11 cellular contexts compared by ENCODE assay signal in the genomic region with DNA sequence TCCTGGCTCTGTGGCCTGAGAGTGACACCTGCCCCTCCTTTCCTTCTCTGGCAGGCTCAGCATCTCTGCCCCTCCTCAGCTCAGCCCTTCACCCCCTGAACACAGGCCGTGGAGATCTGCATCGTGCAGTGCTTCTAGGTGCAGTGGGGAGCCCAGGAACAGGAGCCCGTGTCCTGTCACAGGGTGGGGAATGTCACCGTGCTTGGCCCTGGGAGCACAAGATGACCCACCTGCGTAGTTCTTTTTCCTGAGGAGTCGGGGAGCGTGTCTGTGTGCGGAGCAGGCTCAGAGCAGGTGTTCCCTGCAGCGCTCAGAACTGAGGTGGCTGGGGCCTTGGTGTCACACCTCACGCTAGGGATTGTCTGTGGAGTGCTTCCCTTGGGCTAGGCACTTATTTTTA. TPM values are rescaled to one million over a fixed set of nuclear protein-coding genes. Genes with fewer than 3 reads are reported as not detected.
DNase-seq lines count a peak whose midpoint lies in the region; ATAC-seq, FAIRE-seq and TF ChIP-seq lines count a peak whose summit lies in the region.
"Had no signal": no experiment of that assay in that cellular context is flagged by ENCODE, and none has a peak within 500 bp of the region (broad histone marks: within the 10 kb centered on the region; RNA-seq: fewer than 3 reads in every experiment).

No MANE protein-coding gene starts in this region.

- H3K4me3 ChIP-seq in HepG2 (replicated peaks in 1 of 3; ENCODE audit: insufficient read depth in 1 of 3, low read depth in 2 of 3, low read length in 3 of 3) (no peak overlapping the region), right lobe of liver (no peak overlapping the region), left lung (no peak overlapping the region), upper lobe of left lung (no peak overlapping the region)
- H3K4me3 ChIP-seq: gastrocnemius medialis had no signal

- TF ChIP-seq EP300 in HepG2 (IDR thresholded peaks at IDR 0.05; ENCODE audit: low read depth in 2 of 2, low read length in 2 of 2) (no peak), HepG2 (CRISPR knock-in tag; IDR thresholded peaks at IDR 0.05; ENCODE audit: borderline replicate concordance) (no peak), upper lobe of left lung (IDR thresholded peaks at IDR 0.05) (no peak)

- in situ Hi-C loops in HepG2 (cut with HindIII; ENCODE audit: extremely low pct_ligation_motif_present, low pct_unique_long_range_greater_than_20kb), result no loop called here

- peaks cover 0 to 2% of the 10 kb centered on the region in 2 experiments; a peak in 1 of 5 replicates for H3K36me3 ChIP-seq in HepG2 (replicated peaks in 1 of 2; ENCODE audit: control insufficient read depth in 1 of 2, insufficient read depth in 2 of 2, low read length in 2 of 2)
- no peaks in the 10 kb centered on the region for H3K36me3 ChIP-seq in right lobe of liver
- no peaks in the 10 kb centered on the region for H3K36me3 ChIP-seq in left lung
- no peaks in the 10 kb centered on the region for H3K36me3 ChIP-seq in upper lobe of left lung
- H3K36me3 ChIP-seq: gastrocnemius medialis had no signal

- peak overlapping the region; percentile 44 for H3K4me3 Mint-ChIP-seq in activated B cell treated with CpG ODN at 0.5 μM for 24 hours

- POLR2A ChIA-PET in HepG2 (lab: Yijun Ruan, JAX) (interaction anchor here (1.2 to 4.8 kb wide), 5 partner anchors 10 to 29 kb away, joined by 9 to 144 read pairs (median 14); a partner anchor contains a TSS), activated B cell treated with CpG ODN at 0.5 μM for 24 hours (lab: Charles Lee) (interaction anchor here (0.7 to 8.7 kb wide), 7 partner anchors 10 to 185 kb away, joined by 3 to 273 read pairs (median 4); a partner anchor contains a TSS)

- H3K4me1 ChIP-seq in HepG2 (ENCODE audit: insufficient read depth, low read length) (peaks cover 46% of the 10 kb centered on the region), right lobe of liver (peaks cover 0 to 33% (median 14%) of the 10 kb centered on the region in 4 donors), left lung (peaks cover 12 to 92% of the 10 kb centered on the region in 2 donors), upper lobe of left lung (peaks cover 66 to 88% (median 66%) of the 10 kb centered on the region in 4 donors)

- H3K36me3 Mint-ChIP-seq in activated B cell treated with CpG ODN at 0.5 μM for 24 hours (ENCODE audit: low read depth), result peaks cover 17% of the 10 kb centered on the region

- intact Hi-C loops in HepG2 (cut with micrococcal nuclease; ENCODE audit: unreplicated experiment), result no loop called here
- intact Hi-C loops in right lobe of liver (cut with DNase I), result no loop called here
- intact Hi-C loops in activated B cell treated with CpG ODN at 0.5 μM for 24 hours (cut with micrococcal nuclease), result no loop called here
- intact Hi-C loops in left lung (cut with DNase I), result no loop called here
- intact Hi-C loops in head of caudate nucleus (cut with DNase I), result no loop called here

- no peak overlapping the region for H2AFZ ChIP-seq in HepG2 (ENCODE audit: low read length)

- no peak for FAIRE-seq in HepG2 (lab: Jason Lieb, UNC)

- no peak overlapping the region for H3K9ac ChIP-seq in HepG2 (ENCODE audit: insufficient read depth, low read depth, low read length)

- CTCF ChIA-PET in HepG2 (lab: Yijun Ruan, JAX; ENCODE audit: low intra/inter-chr PET ratio, low total read pairs), result no interaction called here
- CTCF ChIA-PET in activated B cell treated with CpG ODN at 0.5 μM for 24 hours (lab: Charles Lee), result interaction anchor here (1.4 to 5.8 kb wide), 3 partner anchors 12 to 30 kb away, joined by 5 to 78 read pairs (median 20); a partner anchor contains a TSS

- H4K20me1 ChIP-seq in HepG2 (ENCODE audit: insufficient read depth, low read length), result peaks cover 17% of the 10 kb centered on the region; the same call in 1 of the 2 replicates

- BruUV-seq in HepG2 (replicated peaks; lab: Mats Ljungman, UMichigan), result no TSS peak

- peak overlapping the region; percentile 89 for H3K27ac Mint-ChIP-seq in activated B cell treated with CpG ODN at 0.5 μM for 24 hours

- no peaks in the 10 kb centered on the region for H3K27me3 Mint-ChIP-seq in activated B cell treated with CpG ODN at 0.5 μM for 24 hours

- H3K27me3 ChIP-seq in HepG2 (ENCODE audit: control insufficient read depth in 1 of 2, insufficient read depth in 2 of 2, low read length in 2 of 2) (no peaks in the 10 kb centered on the region; a peak in 1 of 5 replicates), right lobe of liver (no peaks in the 10 kb centered on the region), left lung (no peaks in the 10 kb centered on the region), upper lobe of left lung (no peaks in the 10 kb centered on the region)
- H3K27me3 ChIP-seq: gastrocnemius medialis had no signal

- TF ChIP-seq POLR2A in HepG2 (IDR thresholded peaks at IDR 0.05; ENCODE audit: insufficient read depth in 1 of 2, low read depth in 2 of 2, low read length in 2 of 2) (no peak), right lobe of liver (IDR thresholded peaks at IDR 0.05) (no peak), upper lobe of left lung (IDR thresholded peaks at IDR 0.05) (no peak)

- DNase-seq in HepG2 (ENCODE audit: low spot score) (no peak), right lobe of liver (no peak), activated B cell treated with CpG ODN at 0.5 μM for 24 hours (no peak), left lung (peak in 1 of 2 donors; percentile 25), upper lobe of left lung (no peak), head of caudate nucleus (no peak), C1 segment of cervical spinal cord (lab: John Stamatoyannopoulos, UW) (no peak)
- DNase-seq: activated CD8-positive, alpha-beta memory T cell treated with anti-CD3 and anti-CD28 coated beads, Interleukin-2, amount 50 U/mL, for 48 hours; gastrocnemius medialis; NCI-H446 treated with DMSO at 0.1 percent for 48 hours had no signal

- H3K9me3 Mint-ChIP-seq in activated B cell treated with CpG ODN at 0.5 μM for 24 hours, result no peaks in the 10 kb centered on the region

- TF ChIP-seq RAD21 in HepG2 (CRISPR knock-in tag; IDR thresholded peaks at IDR 0.05), result no peak

- H3K27ac ChIP-seq in HepG2 (ENCODE audit: extremely low read length, insufficient read depth, low read length) (peak overlapping the region; percentile 82), right lobe of liver (peak overlapping the region in 1 of 3 donors; percentile 58), left lung (peak overlapping the region; percentile 64 to 91), upper lobe of left lung (peak overlapping the region; percentile 64 to 81 (median 76))

- H3K9me3 ChIP-seq in HepG2 (ENCODE audit: low read length) (no peaks in the 10 kb centered on the region), right lobe of liver (no peaks in the 10 kb centered on the region), left lung (no peaks in the 10 kb centered on the region), upper lobe of left lung (no peaks in the 10 kb centered on the region)
- H3K9me3 ChIP-seq: gastrocnemius medialis had no signal

- ATAC-seq in HepG2 (no peak), right lobe of liver (no peak), activated B cell treated with CpG ODN at 0.5 μM for 24 hours (ENCODE audit: low read depth) (no peak), left lung (no peak), upper lobe of left lung (ENCODE audit: low FRiP score in 2 of 2) (no peak), GM21529 (IDR thresholded peaks at IDR 0.05; ENCODE audit: unreplicated experiment) (no peak)

- H3K4me1 Mint-ChIP-seq in activated B cell treated with CpG ODN at 0.5 μM for 24 hours, result peaks cover 93% of the 10 kb centered on the region

- TF ChIP-seq CTCF in HepG2 (CRISPR knock-in tag; IDR thresholded peaks at IDR 0.05) (no peak), right lobe of liver (IDR thresholded peaks at IDR 0.05) (no peak), activated B cell treated with CpG ODN at 0.5 μM for 24 hours (IDR thresholded peaks at IDR 0.05) (no peak), left lung (IDR thresholded peaks at IDR 0.05) (no peak), upper lobe of left lung (IDR thresholded peaks at IDR 0.05) (no peak)

- WGBS in HepG2 (ENCODE audit: low lambda C conversion rate), result 83% methylated on average over 5 of the region's 10 CpGs
- WGBS in right lobe of liver (ENCODE audit: insufficient coverage, low coverage, low lambda C conversion rate, missing lambda C conversion rate), result 83% methylated on average over 2 of the region's 10 CpGs
- 89 to 90% methylated on average over 8 to 10 of the region's 10 CpGs for WGBS in upper lobe of left lung, 2 donors

- H3K79me2 ChIP-seq in HepG2 (ENCODE audit: insufficient read depth, low read length), result peaks cover 62% of the 10 kb centered on the region

- H3K4me2 ChIP-seq in HepG2 (ENCODE audit: low read depth, low read length), result no peak overlapping the region

RNA-seq across cellular contexts. Expression of a gene that starts 10.6 kb away (rescaled TPM):
- 17.3 and 17.6 TPM in 2 replicates for total RNA-seq in HepG2 (2016; rRNA removed; fragmentation: Illumina TruSeq; extraction: Trizol)
- 13.6 and 13.8 TPM in 2 replicates for total RNA-seq in HepG2 (2016; cell fraction: cytosol; rRNA removed; fragmentation: Illumina TruSeq; extraction: Trizol; ENCODE audit: low read depth)
- total RNA-seq in HepG2 (2016; cell fraction: insoluble cytoplasmic fraction; rRNA removed; fragmentation: Illumina TruSeq; extraction: Trizol), result 14.5 and 18.0 TPM in 2 replicates
- 15.2 and 19.7 TPM in 2 replicates for total RNA-seq in HepG2 (2016; cell fraction: membrane; rRNA removed; fragmentation: Illumina TruSeq; extraction: Trizol)
- total RNA-seq in HepG2 (2016; cell fraction: nucleus; rRNA removed; fragmentation: Illumina TruSeq; extraction: Trizol), result 11.0 and 13.2 TPM in 2 replicates
- 17.5 and 18.0 TPM in 2 replicates for polyA plus RNA-seq in HepG2 (2011; rRNA removed)
- 16.4 and 18.2 TPM in 2 replicates for polyA plus RNA-seq in HepG2 (2011; cell fraction: cytosol; rRNA removed)
- 14.2 and 18.7 TPM in 2 replicates for polyA plus RNA-seq in HepG2 (2011; cell fraction: nucleus; rRNA removed)
- polyA plus RNA-seq in HepG2 (2012), result 12.4 and 15.2 TPM in 2 replicates
- 7.7 and 9.5 TPM in 2 replicates for polyA plus RNA-seq in HepG2 (2016; cell fraction: cytosol; fragmentation: Illumina TruSeq; extraction: Trizol; ENCODE audit: low read depth)
- 17.3 and 21.6 TPM in 2 replicates for polyA plus RNA-seq in HepG2 (2016; cell fraction: insoluble cytoplasmic fraction; fragmentation: Illumina TruSeq; extraction: Trizol; ENCODE audit: low read depth)
- polyA plus RNA-seq in HepG2 (2016; cell fraction: membrane; fragmentation: Illumina TruSeq; extraction: Trizol; ENCODE audit: low read depth), result 14.3 and 16.8 TPM in 2 replicates
- polyA plus RNA-seq in HepG2 (2016; cell fraction: nucleus; fragmentation: Illumina TruSeq; extraction: Trizol; ENCODE audit: insufficient read depth, low read depth), result 13.4 and 13.5 TPM in 2 replicates
- polyA minus RNA-seq in HepG2 (2011; rRNA and poly(A)+ RNA removed; ENCODE audit: low replicate concordance), result 14.2 and 23.5 TPM in 2 replicates
- polyA minus RNA-seq in HepG2 (2011; cell fraction: cytosol; rRNA and poly(A)+ RNA removed), result 11.9 and 12.0 TPM in 2 replicates
- polyA minus RNA-seq in HepG2 (2011; cell fraction: nucleus; rRNA and poly(A)+ RNA removed), result 21.5 and 22.0 TPM in 2 replicates
- 10 to 100 TPM; 10.9 to 18.1 (median 14.0) TPM for total RNA-seq in right lobe of liver
- total RNA-seq in activated B cell treated with CpG ODN at 0.5 μM for 24 hours, result 73.0 and 85.9 TPM in 2 replicates
- total RNA-seq in left lung, result 10 to 100 TPM; 27.3 to 33.5 TPM
- total RNA-seq in upper lobe of left lung, result 10 to 100 TPM; 27.1 to 48.2 (median 35.3) TPM

RNA-seq across cellular contexts. Expression of a gene that starts 35.0 kb away (rescaled TPM):
- 40.3 and 41.8 TPM in 2 replicates for total RNA-seq in HepG2 (2016; rRNA removed; fragmentation: Illumina TruSeq; extraction: Trizol)
- total RNA-seq in HepG2 (2016; cell fraction: cytosol; rRNA removed; fragmentation: Illumina TruSeq; extraction: Trizol; ENCODE audit: low read depth), result 33.8 and 34.8 TPM in 2 replicates
- 36.2 and 38.6 TPM in 2 replicates for total RNA-seq in HepG2 (2016; cell fraction: insoluble cytoplasmic fraction; rRNA removed; fragmentation: Illumina TruSeq; extraction: Trizol)
- total RNA-seq in HepG2 (2016; cell fraction: membrane; rRNA removed; fragmentation: Illumina TruSeq; extraction: Trizol), result 63.0 and 65.4 TPM in 2 replicates
- 26.0 and 34.7 TPM in 2 replicates for total RNA-seq in HepG2 (2016; cell fraction: nucleus; rRNA removed; fragmentation: Illumina TruSeq; extraction: Trizol)
- 41.9 and 49.5 TPM in 2 replicates for polyA plus RNA-seq in HepG2 (2011; rRNA removed)
- 38.6 and 42.2 TPM in 2 replicates for polyA plus RNA-seq in HepG2 (2011; cell fraction: cytosol; rRNA removed)
- polyA plus RNA-seq in HepG2 (2011; cell fraction: nucleus; rRNA removed), result 42.7 and 45.1 TPM in 2 replicates
- 38.6 and 44.4 TPM in 2 replicates for polyA plus RNA-seq in HepG2 (2012)
- 31.4 and 34.6 TPM in 2 replicates for polyA plus RNA-seq in HepG2 (2016; cell fraction: cytosol; fragmentation: Illumina TruSeq; extraction: Trizol; ENCODE audit: low read depth)
- 32.4 and 37.2 TPM in 2 replicates for polyA plus RNA-seq in HepG2 (2016; cell fraction: insoluble cytoplasmic fraction; fragmentation: Illumina TruSeq; extraction: Trizol; ENCODE audit: low read depth)
- polyA plus RNA-seq in HepG2 (2016; cell fraction: membrane; fragmentation: Illumina TruSeq; extraction: Trizol; ENCODE audit: low read depth), result 47.9 and 48.5 TPM in 2 replicates
- 42.2 and 46.3 TPM in 2 replicates for polyA plus RNA-seq in HepG2 (2016; cell fraction: nucleus; fragmentation: Illumina TruSeq; extraction: Trizol; ENCODE audit: insufficient read depth, low read depth)
- 29.1 and 59.9 TPM in 2 replicates for polyA minus RNA-seq in HepG2 (2011; rRNA and poly(A)+ RNA removed; ENCODE audit: low replicate concordance)
- polyA minus RNA-seq in HepG2 (2011; cell fraction: cytosol; rRNA and poly(A)+ RNA removed), result 26.6 and 33.8 TPM in 2 replicates
- polyA minus RNA-seq in HepG2 (2011; cell fraction: nucleus; rRNA and poly(A)+ RNA removed), result 39.4 and 41.5 TPM in 2 replicates
- 10 to 100 TPM in 5 of 6 experiments, 1 to 10 TPM in 1; 9.6 to 27.5 (median 18.5) TPM for total RNA-seq in right lobe of liver
- 13.8 and 16.9 TPM in 2 replicates for total RNA-seq in activated B cell treated with CpG ODN at 0.5 μM for 24 hours
- 10 to 100 TPM; 25.0 to 34.1 TPM for total RNA-seq in left lung
- total RNA-seq in upper lobe of left lung, result 10 to 100 TPM; 26.9 to 55.5 (median 32.7) TPM
